ENCODE assay signal across 1 cellular context in the genomic region with DNA sequence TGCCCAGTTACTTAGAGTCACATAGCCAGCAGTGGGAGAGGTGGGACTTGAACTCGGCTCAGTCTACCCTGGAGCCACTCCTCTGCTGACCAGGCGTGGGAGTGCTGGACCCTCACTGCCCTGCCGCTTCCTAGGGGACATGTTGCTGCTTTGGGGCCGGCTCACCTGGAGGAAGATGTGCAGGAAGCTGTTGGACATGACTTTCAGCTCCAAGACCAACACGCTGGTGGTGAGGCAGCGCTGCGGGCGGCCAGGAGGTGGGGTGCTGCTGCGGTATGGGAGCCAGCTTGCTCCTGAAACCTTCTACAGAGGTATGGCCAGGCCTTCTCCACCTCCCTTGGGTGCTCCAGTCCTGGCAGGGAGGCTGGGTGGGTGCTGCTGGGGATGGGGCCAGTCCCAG.
TF ChIP-seq lines count a peak whose summit lies in the region.

No MANE protein-coding gene starts in this region.

TF ChIP-seq in GM23338, 12 proteins besides CTCF, POLR2A, EP300 and RAD21 (continued from another document):
- TF ChIP-seq, protein P1, sequence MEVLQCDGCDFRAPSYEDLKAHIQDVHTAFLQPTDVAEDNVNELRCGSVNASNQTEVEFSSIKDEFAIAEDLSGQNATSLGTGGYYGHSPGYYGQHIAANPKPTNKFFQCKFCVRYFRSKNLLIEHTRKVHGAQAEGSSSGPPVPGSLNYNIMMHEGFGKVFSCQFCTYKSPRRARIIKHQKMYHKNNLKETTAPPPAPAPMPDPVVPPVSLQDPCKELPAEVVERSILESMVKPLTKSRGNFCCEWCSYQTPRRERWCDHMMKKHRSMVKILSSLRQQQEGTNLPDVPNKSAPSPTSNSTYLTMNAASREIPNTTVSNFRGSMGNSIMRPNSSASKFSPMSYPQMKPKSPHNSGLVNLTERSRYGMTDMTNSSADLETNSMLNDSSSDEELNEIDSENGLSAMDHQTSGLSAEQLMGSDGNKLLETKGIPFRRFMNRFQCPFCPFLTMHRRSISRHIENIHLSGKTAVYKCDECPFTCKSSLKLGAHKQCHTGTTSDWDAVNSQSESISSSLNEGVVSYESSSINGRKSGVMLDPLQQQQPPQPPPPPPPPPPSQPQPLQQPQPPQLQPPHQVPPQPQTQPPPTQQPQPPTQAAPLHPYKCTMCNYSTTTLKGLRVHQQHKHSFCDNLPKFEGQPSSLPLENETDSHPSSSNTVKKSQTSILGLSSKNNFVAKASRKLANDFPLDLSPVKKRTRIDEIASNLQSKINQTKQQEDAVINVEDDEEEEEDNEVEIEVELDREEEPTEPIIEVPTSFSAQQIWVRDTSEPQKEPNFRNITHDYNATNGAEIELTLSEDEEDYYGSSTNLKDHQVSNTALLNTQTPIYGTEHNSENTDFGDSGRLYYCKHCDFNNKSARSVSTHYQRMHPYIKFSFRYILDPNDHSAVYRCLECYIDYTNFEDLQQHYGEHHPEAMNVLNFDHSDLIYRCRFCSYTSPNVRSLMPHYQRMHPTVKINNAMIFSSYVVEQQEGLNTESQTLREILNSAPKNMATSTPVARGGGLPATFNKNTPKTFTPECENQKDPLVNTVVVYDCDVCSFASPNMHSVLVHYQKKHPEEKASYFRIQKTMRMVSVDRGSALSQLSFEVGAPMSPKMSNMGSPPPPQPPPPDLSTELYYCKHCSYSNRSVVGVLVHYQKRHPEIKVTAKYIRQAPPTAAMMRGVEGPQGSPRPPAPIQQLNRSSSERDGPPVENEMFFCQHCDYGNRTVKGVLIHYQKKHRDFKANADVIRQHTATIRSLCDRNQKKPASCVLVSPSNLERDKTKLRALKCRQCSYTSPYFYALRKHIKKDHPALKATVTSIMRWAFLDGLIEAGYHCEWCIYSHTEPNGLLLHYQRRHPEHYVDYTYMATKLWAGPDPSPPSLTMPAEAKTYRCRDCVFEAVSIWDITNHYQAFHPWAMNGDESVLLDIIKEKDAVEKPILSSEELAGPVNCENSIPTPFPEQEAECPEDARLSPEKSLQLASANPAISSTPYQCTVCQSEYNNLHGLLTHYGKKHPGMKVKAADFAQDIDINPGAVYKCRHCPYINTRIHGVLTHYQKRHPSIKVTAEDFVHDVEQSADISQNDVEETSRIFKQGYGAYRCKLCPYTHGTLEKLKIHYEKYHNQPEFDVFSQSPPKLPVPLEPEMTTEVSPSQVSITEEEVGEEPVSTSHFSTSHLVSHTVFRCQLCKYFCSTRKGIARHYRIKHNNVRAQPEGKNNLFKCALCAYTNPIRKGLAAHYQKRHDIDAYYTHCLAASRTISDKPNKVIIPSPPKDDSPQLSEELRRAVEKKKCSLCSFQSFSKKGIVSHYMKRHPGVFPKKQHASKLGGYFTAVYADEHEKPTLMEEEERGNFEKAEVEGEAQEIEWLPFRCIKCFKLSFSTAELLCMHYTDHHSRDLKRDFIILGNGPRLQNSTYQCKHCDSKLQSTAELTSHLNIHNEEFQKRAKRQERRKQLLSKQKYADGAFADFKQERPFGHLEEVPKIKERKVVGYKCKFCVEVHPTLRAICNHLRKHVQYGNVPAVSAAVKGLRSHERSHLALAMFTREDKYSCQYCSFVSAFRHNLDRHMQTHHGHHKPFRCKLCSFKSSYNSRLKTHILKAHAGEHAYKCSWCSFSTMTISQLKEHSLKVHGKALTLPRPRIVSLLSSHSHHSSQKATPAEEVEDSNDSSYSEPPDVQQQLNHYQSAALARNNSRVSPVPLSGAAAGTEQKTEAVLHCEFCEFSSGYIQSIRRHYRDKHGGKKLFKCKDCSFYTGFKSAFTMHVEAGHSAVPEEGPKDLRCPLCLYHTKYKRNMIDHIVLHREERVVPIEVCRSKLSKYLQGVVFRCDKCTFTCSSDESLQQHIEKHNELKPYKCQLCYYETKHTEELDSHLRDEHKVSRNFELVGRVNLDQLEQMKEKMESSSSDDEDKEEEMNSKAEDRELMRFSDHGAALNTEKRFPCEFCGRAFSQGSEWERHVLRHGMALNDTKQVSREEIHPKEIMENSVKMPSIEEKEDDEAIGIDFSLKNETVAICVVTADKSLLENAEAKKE (CRISPR knock-in tag; IDR thresholded peaks at IDR 0.05) = no peak
